In the genomic region with DNA sequence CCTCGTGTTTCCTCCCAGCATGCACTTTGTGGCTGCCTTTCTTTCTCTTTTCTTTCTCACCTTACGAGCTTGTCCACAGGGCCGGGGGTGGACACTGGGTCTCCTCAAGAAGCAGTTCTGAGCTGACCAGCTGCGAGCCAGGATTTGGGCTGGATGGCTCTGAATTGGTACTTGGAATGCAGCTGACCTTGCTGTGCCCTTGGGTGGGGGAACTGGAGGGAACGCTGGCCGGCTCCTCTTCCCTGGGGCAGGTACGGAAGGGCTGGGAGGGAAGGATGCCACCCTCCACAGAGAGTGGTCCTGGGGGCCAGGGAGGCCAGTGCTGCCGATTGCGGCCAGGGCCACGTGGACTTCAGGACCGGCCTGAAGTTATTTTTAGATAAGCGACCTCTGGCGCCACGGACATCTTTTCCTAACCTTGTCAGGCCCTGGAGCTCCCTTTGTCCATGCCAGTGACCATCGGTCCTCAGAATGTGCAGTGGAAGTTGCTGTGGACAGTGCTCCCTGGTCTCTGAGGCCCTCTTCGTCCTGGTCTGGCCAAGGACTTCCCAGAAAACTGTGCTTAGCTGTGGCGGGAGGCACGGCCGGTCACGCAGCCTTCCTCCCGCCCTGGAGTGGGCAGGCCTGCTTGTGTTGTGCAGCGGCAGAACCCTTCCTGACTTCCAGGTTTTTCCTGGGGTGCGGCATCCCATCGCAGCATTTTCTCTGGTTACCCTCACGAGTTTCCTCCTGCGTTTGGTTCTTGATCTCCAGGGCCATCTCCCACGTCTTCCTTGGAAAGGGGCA, we compare ENCODE assay signal across 21 cellular contexts. TPM values are rescaled to one million over a fixed set of nuclear protein-coding genes. Genes with fewer than 3 reads are reported as not detected.
A peak's percentile ranks its signal among the peaks of the same experiment; 100 is the strongest.
DNase-seq lines count a peak whose midpoint lies in the region; ATAC-seq and TF ChIP-seq lines count a peak whose summit lies in the region.
"Had no signal": no experiment of that assay in that cellular context is flagged by ENCODE, and none has a peak within 500 bp of the region (broad histone marks: within the 10 kb centered on the region; RNA-seq: fewer than 3 reads in every experiment).

No MANE protein-coding gene starts in this region.

- no peak for TF ChIP-seq POLR2A in sigmoid colon (IDR thresholded peaks at IDR 0.05)

- H3K27ac ChIP-seq in right atrium auricular region (no peak overlapping the region), RWPE1 (peak overlapping the region; percentile 53), sigmoid colon (no peak overlapping the region), Karpas-422 (ENCODE audit: low read length) (no peak overlapping the region)

- intact Hi-C loops in cardiac septum (cut with DNase I) (no loop called here), sigmoid colon (cut with DNase I) (no loop called here)

- H2AFZ ChIP-seq in Karpas-422 (ENCODE audit: low read length): no peak overlapping the region

- no peak overlapping the region for H3K4me3 Mint-ChIP-seq in nephron progenitor cell
- H3K4me3 Mint-ChIP-seq in type B pancreatic cell: peak overlapping the region; percentile 39
- H3K4me3 Mint-ChIP-seq: activated B cell treated with CpG ODN at 0.5 μM for 24 hours; activated naive CD8-positive, alpha-beta T cell treated with anti-CD3 and anti-CD28 coated beads, Interleukin-2, amount 50 U/mL, for 24 hours; natural killer cell treated with Interleukin-12 subunit alpha and Interleukin-12 subunit beta and Interleukin-15 and Interleukin-18, amount 100 ng/mL, for 72 hours; stimulated activated naive B cell treated with anti-CD40 and anti-IgM and Interleukin-4, amounts not matched to agents 10 μg/mL and 1 μg/mL and 100 μg/mL, for 72 hours had no signal

- DNase-seq in cardiac septum (ENCODE audit: low spot score) (peak; percentile 51), right atrium auricular region (ENCODE audit: low spot score) (no peak), RWPE1 (ENCODE audit: low spot score) (no peak), nephron progenitor cell (no peak), type B pancreatic cell (ENCODE audit: extremely low spot score, unreplicated experiment) (peak; percentile 55), sigmoid colon (no peak), Karpas-422 (no peak)
- DNase-seq: activated B cell treated with CpG ODN at 0.5 μM for 24 hours; activated gamma-delta T cell treated with Interleukin-2 at 50 U/mL for 16 hours; activated naive CD8-positive, alpha-beta T cell treated with anti-CD3 and anti-CD28 coated beads, Interleukin-2, amount 50 U/mL, for 24 hours; activated T-cell treated with anti-CD3 and anti-CD28 coated beads for 4 hours; effector CD4-positive, alpha-beta T cell; MG63; NCI-H1417 treated with DMSO at 0.1 percent for 48 hours; NCI-H446 treated with DMSO at 0.1 percent for 48 hours; SIG-M5; stimulated activated naive B cell treated with anti-CD40 and anti-IgM and Interleukin-4, amounts not matched to agents 10 μg/mL and 1 μg/mL and 100 μg/mL, for 72 hours had no signal

- H3K9me3 Mint-ChIP-seq in nephron progenitor cell (no peaks in the 10 kb centered on the region), type B pancreatic cell (no peaks in the 10 kb centered on the region)
- H3K9me3 Mint-ChIP-seq: activated B cell treated with CpG ODN at 0.5 μM for 24 hours; activated naive CD8-positive, alpha-beta T cell treated with anti-CD3 and anti-CD28 coated beads, Interleukin-2, amount 50 U/mL, for 24 hours; natural killer cell treated with Interleukin-12 subunit alpha and Interleukin-12 subunit beta and Interleukin-15 and Interleukin-18, amount 100 ng/mL, for 72 hours; stimulated activated naive B cell treated with anti-CD40 and anti-IgM and Interleukin-4, amounts not matched to agents 10 μg/mL and 1 μg/mL and 100 μg/mL, for 72 hours had no signal

- CTCF ChIA-PET in RWPE1 (lab: Yijun Ruan, JAX): interaction anchor here (0.8 kb wide), 1 partner anchor 9 kb away, joined by 4 read pairs; no protein-coding TSS in a partner anchor

- 91 to 93% methylated on average over 27 of the region's 27 CpGs for WGBS in sigmoid colon, 2 donors

- TF ChIP-seq CTCF in right atrium auricular region (IDR thresholded peaks at IDR 0.05) (no peak), RWPE1 (conservative IDR thresholded peaks at IDR 0.05; ENCODE audit: low read depth) (no peak), nephron progenitor cell (IDR thresholded peaks at IDR 0.05) (no peak), type B pancreatic cell (conservative IDR thresholded peaks at IDR 0.05) (no peak), sigmoid colon (IDR thresholded peaks at IDR 0.05) (no peak)

- H3K4me1 Mint-ChIP-seq in nephron progenitor cell (peaks cover 68% of the 10 kb centered on the region), type B pancreatic cell (ENCODE audit: unreplicated experiment) (peaks cover 35% of the 10 kb centered on the region)
- H3K4me1 Mint-ChIP-seq: activated B cell treated with CpG ODN at 0.5 μM for 24 hours had no signal

- H3K27me3 ChIP-seq in right atrium auricular region: no peaks in the 10 kb centered on the region
- no peaks in the 10 kb centered on the region for H3K27me3 ChIP-seq in sigmoid colon
- no peaks in the 10 kb centered on the region for H3K27me3 ChIP-seq in Karpas-422 (ENCODE audit: low read length)
- H3K27me3 ChIP-seq: MG63 had no signal

- H3K9me3 ChIP-seq in right atrium auricular region (no peaks in the 10 kb centered on the region), sigmoid colon (no peaks in the 10 kb centered on the region), Karpas-422 (ENCODE audit: low read length) (no peaks in the 10 kb centered on the region)
- H3K9me3 ChIP-seq: MG63 had no signal

- no peaks in the 10 kb centered on the region for H3K4me1 ChIP-seq in right atrium auricular region
- H3K4me1 ChIP-seq in sigmoid colon: no peaks in the 10 kb centered on the region
- H3K4me1 ChIP-seq in Karpas-422 (ENCODE audit: low read length): no peaks in the 10 kb centered on the region

- POLR2A ChIA-PET in RWPE1 (lab: Yijun Ruan, JAX; ENCODE audit: low non-redundant PET): no interaction called here

- H3K27ac Mint-ChIP-seq in nephron progenitor cell: peak overlapping the region; percentile 49
- peak overlapping the region; percentile 77 for H3K27ac Mint-ChIP-seq in type B pancreatic cell
- H3K27ac Mint-ChIP-seq: activated B cell treated with CpG ODN at 0.5 μM for 24 hours; activated naive CD8-positive, alpha-beta T cell treated with anti-CD3 and anti-CD28 coated beads, Interleukin-2, amount 50 U/mL, for 24 hours; natural killer cell treated with Interleukin-12 subunit alpha and Interleukin-12 subunit beta and Interleukin-15 and Interleukin-18, amount 100 ng/mL, for 72 hours; stimulated activated naive B cell treated with anti-CD40 and anti-IgM and Interleukin-4, amounts not matched to agents 10 μg/mL and 1 μg/mL and 100 μg/mL, for 72 hours had no signal

- peaks cover 11% of the 10 kb centered on the region; the same call in 1 of the 2 replicates for H4K20me1 ChIP-seq in Karpas-422 (ENCODE audit: insufficient read depth, low read depth, low read length)

- H3K4me3 ChIP-seq in right atrium auricular region: no peak overlapping the region
- no peak overlapping the region for H3K4me3 ChIP-seq in sigmoid colon
- H3K4me3 ChIP-seq in Karpas-422 (ENCODE audit: low read length): no peak overlapping the region
- H3K4me3 ChIP-seq: K562, MG63 had no signal

- no peak for TF ChIP-seq EP300 in sigmoid colon (IDR thresholded peaks at IDR 0.05)

- H3K79me2 ChIP-seq in Karpas-422 (ENCODE audit: low read length): peaks cover 39% of the 10 kb centered on the region

- H3K9ac ChIP-seq in Karpas-422 (ENCODE audit: low read length): no peak overlapping the region

- H3K36me3 ChIP-seq in right atrium auricular region (peaks cover 30% of the 10 kb centered on the region), sigmoid colon (peaks cover 0 to 58% (median 9%) of the 10 kb centered on the region in 4 donors), Karpas-422 (ENCODE audit: insufficient read depth, low read length) (no peaks in the 10 kb centered on the region)

- H3K9me2 ChIP-seq in Karpas-422 (replicated peaks; ENCODE audit: insufficient read depth, low read length): no peaks in the 10 kb centered on the region

- no peak overlapping the region for H3K4me2 ChIP-seq in Karpas-422 (ENCODE audit: low read depth, low read length, poor library complexity, severe bottlenecking)

- H3K36me3 Mint-ChIP-seq in nephron progenitor cell (ENCODE audit: low read depth) (peaks cover 7% of the 10 kb centered on the region), type B pancreatic cell (peaks cover 16% of the 10 kb centered on the region)
- H3K36me3 Mint-ChIP-seq: natural killer cell treated with Interleukin-12 subunit alpha and Interleukin-12 subunit beta and Interleukin-15 and Interleukin-18, amount 100 ng/mL, for 72 hours had no signal

- H3K27me3 Mint-ChIP-seq in nephron progenitor cell (ENCODE audit: low read depth, poor library complexity) (no peaks in the 10 kb centered on the region), type B pancreatic cell (no peaks in the 10 kb centered on the region)
- H3K27me3 Mint-ChIP-seq: activated B cell treated with CpG ODN at 0.5 μM for 24 hours; activated naive CD8-positive, alpha-beta T cell treated with anti-CD3 and anti-CD28 coated beads, Interleukin-2, amount 50 U/mL, for 24 hours; natural killer cell treated with Interleukin-12 subunit alpha and Interleukin-12 subunit beta and Interleukin-15 and Interleukin-18, amount 100 ng/mL, for 72 hours; stimulated activated naive B cell treated with anti-CD40 and anti-IgM and Interleukin-4, amounts not matched to agents 10 μg/mL and 1 μg/mL and 100 μg/mL, for 72 hours had no signal

- no peak for ATAC-seq in GM21723 (IDR thresholded peaks at IDR 0.05; ENCODE audit: unreplicated experiment)
- ATAC-seq: activated naive CD8-positive, alpha-beta T cell treated with anti-CD3 and anti-CD28 coated beads, Interleukin-2, amount 50 U/mL, for 24 hours; K562; left lobe of liver; natural killer cell treated with Interleukin-12 subunit alpha and Interleukin-12 subunit beta and Interleukin-15 and Interleukin-18, amount 100 ng/mL, for 72 hours had no signal

RNA-seq across cellular contexts. Expression of gene AHRR, which starts 13.5 kb away (rescaled TPM):
- total RNA-seq in cardiac septum (0.73 TPM), right atrium auricular region (under 1 TPM; 0.12 to 0.30 TPM), type B pancreatic cell (ENCODE audit: low replicate concordance) (7.9 and 13.4 TPM in 2 replicates), sigmoid colon (1 to 10 TPM in 1 of 4 donors, under 1 TPM in 2, not detected in 1; under 0.01 to 1.4 (median 0.68) TPM)
- polyA plus RNA-seq in sigmoid colon: 1 to 10 TPM in 2 of 3 donors, under 1 TPM in 1; 0.85 to 1.8 (median 1.2) TPM
- total RNA-seq in Karpas-422 (2014; rRNA removed; shearing (Covaris generic); ENCODE audit: low replicate concordance): 2.5 and 2.6 TPM in 2 replicates

RNA-seq across cellular contexts. Expression of gene PDCD6, which starts 36.5 kb away (rescaled TPM):
- total RNA-seq in cardiac septum (39.6 TPM), right atrium auricular region (10 to 100 TPM; 38.1 to 46.1 TPM), type B pancreatic cell (ENCODE audit: low replicate concordance) (90.8 and 107 TPM in 2 replicates), sigmoid colon (10 to 100 TPM; 47.6 to 69.1 (median 53.5) TPM)
- polyA plus RNA-seq in sigmoid colon: 100 to 1,000 TPM; 174 to 231 (median 182) TPM
- 103 and 133 TPM in 2 replicates for total RNA-seq in Karpas-422 (2014; rRNA removed; shearing (Covaris generic); ENCODE audit: low replicate concordance)

Comparison
In these comparisons a context has a peak if more than half of its experiments do, and no peak if none do; other contexts are left out.
1. DNase-seq: peak in cardiac septum (single experiment) and type B pancreatic cell (single experiment); none in right atrium auricular region (single experiment), RWPE1 (single experiment), nephron progenitor cell (single experiment), sigmoid colon (single experiment) and Karpas-422 (single experiment).